In the genomic region with DNA sequence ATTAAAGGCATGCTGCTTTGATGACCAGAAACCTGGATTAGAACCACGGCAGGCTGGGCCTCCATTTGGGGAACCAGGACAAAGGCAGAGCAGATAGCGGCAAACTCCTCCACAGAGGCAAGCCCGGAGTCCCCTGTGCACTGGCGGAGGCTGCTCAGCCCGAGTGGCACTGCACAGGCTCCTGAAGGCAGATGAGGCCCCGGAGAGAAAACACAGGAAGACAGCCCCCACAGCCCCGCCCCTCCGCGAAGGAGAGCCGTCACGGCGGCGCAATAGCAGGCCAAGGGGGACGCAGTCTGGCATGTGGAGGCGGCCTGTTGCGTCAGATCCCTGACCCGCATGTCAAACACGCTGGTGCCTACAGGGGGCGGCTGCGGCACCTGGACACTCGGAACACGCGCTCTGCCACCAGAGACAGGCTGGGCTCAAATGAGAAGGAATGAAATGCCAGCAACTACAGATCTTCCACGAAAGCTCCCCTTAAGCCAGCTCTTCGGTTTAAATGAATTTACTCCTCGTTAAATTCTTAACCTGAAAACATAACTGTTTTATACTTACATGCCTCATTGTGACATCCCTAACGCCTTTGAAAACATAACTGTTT, we compare ENCODE assay signal across 8 cellular contexts.
A peak's percentile ranks its signal among the peaks of the same experiment; 100 is the strongest.
DNase-seq lines count a peak whose midpoint lies in the region; ATAC-seq and TF ChIP-seq lines count a peak whose summit lies in the region.

No MANE protein-coding gene starts in this region.

- peak overlapping the region; percentile 22 for H3K4me3 Mint-ChIP-seq in stimulated activated effector memory CD8-positive, alpha-beta T cell treated with anti-CD3 and anti-CD28 coated beads, Interleukin-12 subunit alpha, Interleukin-12 subunit beta, amount 100 ng/mL, for 72 hours

- peak; percentile 81 for ATAC-seq in stimulated activated effector memory CD8-positive, alpha-beta T cell treated with anti-CD3 and anti-CD28 coated beads, Interleukin-12 subunit alpha, Interleukin-12 subunit beta, amount 100 ng/mL, for 72 hours

- peak; percentile 50 for TF ChIP-seq CTCF in GM13977 (IDR thresholded peaks at IDR 0.05; ENCODE audit: extremely low read depth, insufficient read depth, missing control alignments)

- in situ Hi-C loops in GM13977 (cut with MboI; ENCODE audit: low pct_unique_long_range_greater_than_20kb, low sequenced_read_pairs, unreplicated experiment), result loop anchor here (25.0 kb wide), 1 partner anchor 233 kb away; no protein-coding TSS in a partner anchor

- H3K9me3 Mint-ChIP-seq in stimulated activated effector memory CD8-positive, alpha-beta T cell treated with anti-CD3 and anti-CD28 coated beads, Interleukin-12 subunit alpha, Interleukin-12 subunit beta, amount 100 ng/mL, for 72 hours, result peaks cover 6% of the 10 kb centered on the region

- peaks cover 46% of the 10 kb centered on the region for H3K4me1 Mint-ChIP-seq in stimulated activated effector memory CD8-positive, alpha-beta T cell treated with anti-CD3 and anti-CD28 coated beads, Interleukin-12 subunit alpha, Interleukin-12 subunit beta, amount 100 ng/mL, for 72 hours

- TF ChIP-seq POLR2A in erythroblast (IDR thresholded peaks at IDR 0.05; ENCODE audit: low read length), result no peak

- peaks cover 18% of the 10 kb centered on the region for H3K36me3 Mint-ChIP-seq in stimulated activated effector memory CD8-positive, alpha-beta T cell treated with anti-CD3 and anti-CD28 coated beads, Interleukin-12 subunit alpha, Interleukin-12 subunit beta, amount 100 ng/mL, for 72 hours

- peak overlapping the region; percentile 65 for H3K27ac Mint-ChIP-seq in stimulated activated effector memory CD8-positive, alpha-beta T cell treated with anti-CD3 and anti-CD28 coated beads, Interleukin-12 subunit alpha, Interleukin-12 subunit beta, amount 100 ng/mL, for 72 hours

- DNase-seq in GM13977 (ENCODE audit: low spot score), result peak; percentile 81
- peak; percentile 85 for DNase-seq in NOMO-1 treated with DMSO at 0.1 percent for 48 hours (lab: John Stamatoyannopoulos, UW; ENCODE audit: unreplicated experiment)
- peak; percentile 64 for DNase-seq in activated T-cell treated with anti-CD3 and anti-CD28 coated beads, Interleukin-2, amount 50 U/mL, for 1 hour
- DNase-seq in erythroblast (lab: John Stamatoyannopoulos, UW), result peak; percentile 91 to 94
- peak; percentile 51 for DNase-seq in myocyte (ENCODE audit: low read depth)
- DNase-seq in stimulated activated effector memory CD8-positive, alpha-beta T cell treated with anti-CD3 and anti-CD28 coated beads, Interleukin-12 subunit alpha, Interleukin-12 subunit beta, amount 100 ng/mL, for 72 hours (ENCODE audit: low spot score in 2 of 2), result peak; percentile 56 to 85
- no peak for DNase-seq in DMS79 treated with DMSO at 0.1 percent for 48 hours (lab: John Stamatoyannopoulos, UW)
- DNase-seq in NCI-H1092 (lab: John Stamatoyannopoulos, UW), result no peak

Comparison
In these comparisons a context has a peak if more than half of its experiments do, and no peak if none do; other contexts are left out.
1. DNase-seq: peak in GM13977 (single experiment), NOMO-1 treated with DMSO at 0.1 percent for 48 hours (single experiment), activated T-cell treated with anti-CD3 and anti-CD28 coated beads, Interleukin-2, amount 50 U/mL, for 1 hour (single experiment), erythroblast (2 of 2), myocyte (single experiment) and stimulated activated effector memory CD8-positive, alpha-beta T cell treated with anti-CD3 and anti-CD28 coated beads, Interleukin-12 subunit alpha, Interleukin-12 subunit beta, amount 100 ng/mL, for 72 hours (2 of 2); none in DMS79 treated with DMSO at 0.1 percent for 48 hours (single experiment) and NCI-H1092 (single experiment).